Comparison of ENCODE assay signal across 9 cellular contexts in the genomic region with DNA sequence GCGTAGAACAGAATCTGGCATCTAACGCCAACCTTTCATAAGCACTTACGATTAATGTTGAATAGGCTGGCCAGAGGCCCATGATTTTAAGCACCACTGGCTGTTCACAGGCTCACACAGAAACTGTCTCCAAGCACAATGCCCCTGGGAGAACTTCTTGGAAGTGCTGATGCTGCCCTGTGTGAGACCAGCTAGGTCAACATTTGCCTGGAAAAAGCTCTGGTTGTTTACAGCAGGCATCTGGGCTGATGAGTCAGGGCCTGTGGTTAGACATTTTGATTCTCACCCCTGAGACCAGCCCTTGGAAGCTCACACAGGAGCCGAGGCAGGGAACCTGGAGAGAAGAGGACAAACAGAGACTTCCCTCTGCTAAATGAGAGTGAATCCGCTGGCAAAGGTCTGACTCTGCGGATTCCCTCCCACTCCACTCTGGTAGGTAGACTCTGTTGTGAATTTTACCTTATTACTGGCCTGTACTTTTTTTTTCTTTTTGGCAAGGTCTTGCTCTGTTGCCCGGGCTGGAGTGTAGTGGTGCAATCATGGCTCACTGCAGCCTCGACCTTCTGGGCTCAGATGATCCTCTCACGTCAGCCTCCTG. TPM values are rescaled to one million over a fixed set of nuclear protein-coding genes. Genes with fewer than 3 reads are reported as not detected.
A peak's percentile ranks its signal among the peaks of the same experiment; 100 is the strongest.
DNase-seq lines count a peak whose midpoint lies in the region; ATAC-seq and TF ChIP-seq lines count a peak whose summit lies in the region.
"Had no signal": no experiment of that assay in that cellular context is flagged by ENCODE, and none has a peak within 500 bp of the region (broad histone marks: within the 10 kb centered on the region; RNA-seq: fewer than 3 reads in every experiment).

No MANE protein-coding gene starts in this region.

- peaks cover 40% of the 10 kb centered on the region for H3K27me3 ChIP-seq in osteoblast (ENCODE audit: insufficient read depth, low read length)
- H3K27me3 ChIP-seq in neuronal stem cell (ENCODE audit: control insufficient read depth in 3 of 3, insufficient read depth in 3 of 3, low read depth in 1 of 3, low read length in 3 of 3), result peaks cover 0 to 7% (median 0%) of the 10 kb centered on the region in 3 experiments

- H2BK120ac ChIP-seq in neuronal stem cell (ENCODE audit: low read depth, low read length), result no peak overlapping the region

- H3K4ac ChIP-seq in neuronal stem cell (ENCODE audit: low read length), result no peak overlapping the region

- H3K9me3 ChIP-seq in osteoblast (ENCODE audit: low read depth, low read length) (no peaks in the 10 kb centered on the region), neuronal stem cell (replicated peaks in 1 of 2; ENCODE audit: control insufficient read depth in 2 of 2, insufficient read depth in 1 of 2, low read depth in 1 of 2, low read length in 2 of 2) (no peaks in the 10 kb centered on the region)

- H3K36me3 ChIP-seq in osteoblast (ENCODE audit: insufficient read depth, low read length), result no peaks in the 10 kb centered on the region
- H3K36me3 ChIP-seq in neuronal stem cell (replicated peaks in 1 of 2; ENCODE audit: control insufficient read depth in 2 of 2, insufficient read depth in 2 of 2, low read length in 2 of 2), result no peaks in the 10 kb centered on the region

- H3K23ac ChIP-seq in neuronal stem cell (ENCODE audit: low read depth, low read length, poor library complexity), result no peak overlapping the region

- H4K91ac ChIP-seq in neuronal stem cell (ENCODE audit: low read depth, low read length, poor library complexity), result no peak overlapping the region

- ATAC-seq in esophagus mucosa, result peak; percentile 74
- ATAC-seq in GM19395 (IDR thresholded peaks at IDR 0.05; ENCODE audit: unreplicated experiment), result no peak
- ATAC-seq in HG02885 (IDR thresholded peaks at IDR 0.05; ENCODE audit: poor library complexity, unreplicated experiment), result no peak

- no peak overlapping the region for H2BK5ac ChIP-seq in neuronal stem cell (ENCODE audit: low read length)

- H3K4me2 ChIP-seq in osteoblast (ENCODE audit: insufficient read depth, low read length) (peak overlapping the region; percentile 67), neuronal stem cell (ENCODE audit: insufficient read depth, low read length, poor library complexity, severe bottlenecking) (no peak overlapping the region)

- no peak overlapping the region for H2AFZ ChIP-seq in osteoblast (ENCODE audit: low read length)
- no peak overlapping the region for H2AFZ ChIP-seq in neuronal stem cell (ENCODE audit: low read length)

- no peaks in the 10 kb centered on the region for H3K79me2 ChIP-seq in osteoblast (ENCODE audit: insufficient read depth, low read length)

- H3K18ac ChIP-seq in neuronal stem cell (ENCODE audit: low read length), result no peak overlapping the region

- H3K4me1 ChIP-seq in osteoblast (ENCODE audit: insufficient read depth, low read length), result peaks cover 11% of the 10 kb centered on the region
- H3K4me1 ChIP-seq in neuronal stem cell (ENCODE audit: control insufficient read depth in 2 of 2, insufficient read depth in 1 of 2, low read depth in 1 of 2, low read length in 2 of 2), result peaks cover 5 to 10% of the 10 kb centered on the region in 2 donors

- DNase-seq in DMS 273 (lab: John Stamatoyannopoulos, UW; ENCODE audit: unreplicated experiment) (peak; percentile 71), NCI-H226 (peak; percentile 87), osteoblast (ENCODE audit: insufficient read length, low spot score, missing footprints) (peak; percentile 95), SKM-1 treated with dmso at 0.1 percent for 144 hours (lab: John Stamatoyannopoulos, UW; ENCODE audit: unreplicated experiment) (no peak), neuronal stem cell (ENCODE audit: low spot score) (no peak)
- DNase-seq: NCI-H1436 treated with DMSO at 0.1 percent for 48 hours had no signal

- H3K79me1 ChIP-seq in neuronal stem cell (ENCODE audit: low read depth, low read length), result no peaks in the 10 kb centered on the region

- H2AK5ac ChIP-seq in neuronal stem cell (ENCODE audit: low read depth, low read length), result no peak overlapping the region

- no peaks in the 10 kb centered on the region for H4K20me1 ChIP-seq in osteoblast (ENCODE audit: insufficient read depth, low read length)

- H3K4me3 ChIP-seq in osteoblast (ENCODE audit: insufficient read depth, low read length), result no peak overlapping the region
- no peak overlapping the region for H3K4me3 ChIP-seq in neuronal stem cell (ENCODE audit: low read length in 2 of 2)

- no peak for TF ChIP-seq CTCF in osteoblast (IDR thresholded peaks at IDR 0.05; ENCODE audit: extremely low read depth, low read depth, low read length)

- peak overlapping the region; percentile 8 for H3K27ac ChIP-seq in osteoblast (ENCODE audit: low read depth, low read length)
- H3K27ac ChIP-seq in neuronal stem cell (replicated peaks; ENCODE audit: low read length), result no peak overlapping the region

- no peak overlapping the region for H4K8ac ChIP-seq in neuronal stem cell (ENCODE audit: low read depth, low read length)

- no peak overlapping the region for H3K9ac ChIP-seq in neuronal stem cell (ENCODE audit: low read depth, low read length, poor library complexity)

- H2BK15ac ChIP-seq in neuronal stem cell (ENCODE audit: low read length), result no peak overlapping the region

- no peak overlapping the region for H2BK12ac ChIP-seq in neuronal stem cell (ENCODE audit: low read length)

- WGBS in neuronal stem cell (ENCODE audit: extremely low coverage in 2 of 2, insufficient read length in 2 of 2, insufficient replicate concordance in 1 of 2), 2 donors, result no CpG with 5 or more reads among the region's 9 CpGs

- no peak overlapping the region for H3K14ac ChIP-seq in neuronal stem cell (ENCODE audit: low read length)

RNA-seq across cellular contexts. Expression of a gene that starts 6.8 kb away (rescaled TPM):
- total RNA-seq in esophagus mucosa (26.4 TPM), osteoblast (102 and 138 TPM in 2 replicates)
- polyA plus RNA-seq in neuronal stem cell (2013, experiment 1 of 2), result 46.1 TPM
- polyA plus RNA-seq in neuronal stem cell (2013, experiment 2 of 2), result 48.2 TPM

Comparison
In these comparisons a context has a peak if more than half of its experiments do, and no peak if none do; other contexts are left out.
1. DNase-seq: peak in DMS 273 (single experiment), NCI-H226 (single experiment) and osteoblast (single experiment); none in SKM-1 treated with dmso at 0.1 percent for 144 hours (single experiment) and neuronal stem cell (single experiment).